Comparison of ENCODE assay signal across 8 cellular contexts in the genomic region with DNA sequence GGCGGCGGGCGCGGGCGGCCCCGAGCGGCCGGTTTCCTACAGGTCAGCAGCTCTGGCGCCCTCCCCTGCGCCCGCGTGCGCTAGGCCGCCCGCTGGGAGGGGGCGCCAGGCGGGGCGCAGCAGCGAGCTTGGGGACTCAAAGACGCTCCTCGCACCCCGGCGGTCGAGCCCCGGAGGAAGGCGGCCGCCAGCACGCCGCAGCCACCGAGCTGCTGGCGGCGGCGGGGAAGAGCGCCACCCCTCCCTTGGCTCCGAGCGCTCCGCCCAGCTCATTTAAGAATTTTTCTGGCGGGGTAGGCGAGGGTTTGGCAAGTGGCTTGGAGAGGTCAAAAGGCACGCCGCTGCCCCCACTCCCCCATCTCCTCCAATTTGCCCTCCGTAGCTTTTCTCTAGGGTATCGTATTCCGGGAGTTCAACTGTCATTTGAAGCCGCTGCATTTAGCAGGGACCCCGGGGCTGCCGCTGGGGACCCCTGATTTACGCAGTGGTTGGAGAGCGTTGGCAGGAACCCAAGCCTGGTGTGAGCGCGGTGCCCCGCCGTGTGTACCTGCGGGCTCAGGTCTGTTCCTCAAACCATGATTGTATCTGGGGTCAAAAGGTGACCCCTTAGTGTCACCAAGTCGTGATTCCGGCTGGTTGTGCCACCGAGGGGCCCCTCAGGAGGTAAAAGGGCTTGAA. TPM values are rescaled to one million over a fixed set of nuclear protein-coding genes. Genes with fewer than 3 reads are reported as not detected.
DNase-seq lines count a peak whose midpoint lies in the region; TF ChIP-seq lines count a peak whose summit lies in the region.

No MANE protein-coding gene starts in this region.

- H3K4me1 ChIP-seq in mesenchymal stem cell (ENCODE audit: control insufficient read depth, insufficient read depth, low read depth, low read length) (peaks cover 24% of the 10 kb centered on the region), suprapubic skin (peaks cover 69% of the 10 kb centered on the region)

- H3K14ac ChIP-seq in mesenchymal stem cell (ENCODE audit: low read length in 2 of 2), result peak overlapping the region; percentile 76 to 98

- H3K18ac ChIP-seq in mesenchymal stem cell (ENCODE audit: low read depth in 1 of 2, low read length in 2 of 2), result peak overlapping the region; percentile 92 to 97

- peak overlapping the region; percentile 87 for H2BK15ac ChIP-seq in mesenchymal stem cell (ENCODE audit: low read depth, poor library complexity, severe bottlenecking)

- H2AK5ac ChIP-seq in mesenchymal stem cell (ENCODE audit: low read length, severe bottlenecking), result peak overlapping the region; percentile 79

- H2BK12ac ChIP-seq in mesenchymal stem cell (ENCODE audit: low read length in 2 of 2), result peak overlapping the region; percentile 79 to 81

- H3K36me3 ChIP-seq in mesenchymal stem cell (ENCODE audit: control insufficient read depth in 1 of 2, insufficient read depth in 2 of 2, low read depth in 1 of 2, low read length in 2 of 2) (peaks cover 0 to 4% of the 10 kb centered on the region in 2 experiments), suprapubic skin (no peaks in the 10 kb centered on the region)

- no peak for TF ChIP-seq EP300 in suprapubic skin (IDR thresholded peaks at IDR 0.05)

- WGBS in mesenchymal stem cell, result under 1% methylated on average over 38 of the region's 57 CpGs
- 2% methylated on average over 13 of the region's 57 CpGs for whole genome bisulfite sequencing in suprapubic skin

- H2BK5ac ChIP-seq in mesenchymal stem cell (ENCODE audit: low read depth, low read length, poor library complexity, severe bottlenecking), result peak overlapping the region; percentile 36

- TF ChIP-seq CTCF in VCaP (conservative IDR thresholded peaks at IDR 0.05), result no peak
- no peak for TF ChIP-seq CTCF in suprapubic skin (IDR thresholded peaks at IDR 0.05)

- peak; percentile 34 for DNase-seq in NCI-H2107 treated with DMSO at 0.1 percent for 48 hours (lab: John Stamatoyannopoulos, UW; ENCODE audit: unreplicated experiment)
- no peak for DNase-seq in NCI-H2107 (lab: John Stamatoyannopoulos, UW)
- peak; percentile 62 for DNase-seq in HCEC 1CT
- peak; percentile 80 for DNase-seq in MV-4-11 (lab: John Stamatoyannopoulos, UW)
- DNase-seq in effector CD4-positive, alpha-beta T cell, result peak; percentile 8
- peak; percentile 71 for DNase-seq in mesenchymal stem cell
- DNase-seq in suprapubic skin (ENCODE audit: low spot score in 2 of 2), result no peak

- H4K8ac ChIP-seq in mesenchymal stem cell (ENCODE audit: low read length), result peak overlapping the region; percentile 45

- peak overlapping the region; percentile 99 for H3K4me2 ChIP-seq in mesenchymal stem cell (ENCODE audit: low read length, poor library complexity, severe bottlenecking)

- H4K91ac ChIP-seq in mesenchymal stem cell (ENCODE audit: low read length), result peak overlapping the region; percentile 88

- peak overlapping the region; percentile 82 for H2BK120ac ChIP-seq in mesenchymal stem cell (ENCODE audit: low read depth, low read length)

- H3K9me3 ChIP-seq in mesenchymal stem cell (ENCODE audit: control insufficient read depth, low read length) (no peaks in the 10 kb centered on the region), suprapubic skin (no peaks in the 10 kb centered on the region)

- H3K9ac ChIP-seq in mesenchymal stem cell (ENCODE audit: low read length), result peak overlapping the region; percentile 90

- no peak for TF ChIP-seq POLR2A in suprapubic skin (IDR thresholded peaks at IDR 0.05)

- H3K79me1 ChIP-seq in mesenchymal stem cell (replicated peaks; ENCODE audit: low read length, poor library complexity, severe bottlenecking), result peaks cover 3% of the 10 kb centered on the region

- peak overlapping the region; percentile 57 to 97 for H3K4ac ChIP-seq in mesenchymal stem cell (ENCODE audit: low read depth in 1 of 2, low read length in 2 of 2)

- H2AFZ ChIP-seq in mesenchymal stem cell (ENCODE audit: low read depth, low read length), result no peak overlapping the region

- H3K27ac ChIP-seq in VCaP, result peak overlapping the region; percentile 79
- H3K27ac ChIP-seq in mesenchymal stem cell (ENCODE audit: low read length, poor library complexity, severe bottlenecking), result peak overlapping the region; percentile 73
- H3K27ac ChIP-seq in suprapubic skin, result peak overlapping the region; percentile 85

- H3K23ac ChIP-seq in mesenchymal stem cell (ENCODE audit: low read length in 2 of 2), result peak overlapping the region in 1 of 2 experiments; percentile 73

- H3K4me3 ChIP-seq in mesenchymal stem cell (ENCODE audit: insufficient read depth in 1 of 2, low read depth in 1 of 2, low read length in 2 of 2) (peak overlapping the region; percentile 70 to 88), suprapubic skin (peak overlapping the region; percentile 80)

- H3K27me3 ChIP-seq in mesenchymal stem cell (ENCODE audit: control insufficient read depth in 1 of 2, insufficient read depth in 1 of 2, low read length in 2 of 2) (no peaks in the 10 kb centered on the region), suprapubic skin (no peaks in the 10 kb centered on the region)

RNA-seq across cellular contexts. Expression of a gene that starts 59.5 kb away (rescaled TPM):
- 39.2 TPM for polyA plus RNA-seq in mesenchymal stem cell (2013, experiment 1 of 2)
- polyA plus RNA-seq in mesenchymal stem cell (2013, experiment 2 of 2), result 38.5 TPM
- 100 to 1,000 TPM in 2 of 4 donors, 10 to 100 TPM in 2; 46.7 to 144 (median 96.9) TPM for total RNA-seq in suprapubic skin

Comparison
In these comparisons a context has a peak if more than half of its experiments do, and no peak if none do; other contexts are left out.
1. DNase-seq: peak in NCI-H2107 treated with DMSO at 0.1 percent for 48 hours (single experiment), HCEC 1CT (single experiment), MV-4-11 (single experiment), effector CD4-positive, alpha-beta T cell (single experiment) and mesenchymal stem cell (single experiment); none in NCI-H2107 (single experiment) and suprapubic skin (0 of 2).
2. Peak in every context shown above with its lines, with median percentiles within 50 percentile points of each other: H3K27ac ChIP-seq.